20 cellular contexts compared by ENCODE assay signal in the genomic region with DNA sequence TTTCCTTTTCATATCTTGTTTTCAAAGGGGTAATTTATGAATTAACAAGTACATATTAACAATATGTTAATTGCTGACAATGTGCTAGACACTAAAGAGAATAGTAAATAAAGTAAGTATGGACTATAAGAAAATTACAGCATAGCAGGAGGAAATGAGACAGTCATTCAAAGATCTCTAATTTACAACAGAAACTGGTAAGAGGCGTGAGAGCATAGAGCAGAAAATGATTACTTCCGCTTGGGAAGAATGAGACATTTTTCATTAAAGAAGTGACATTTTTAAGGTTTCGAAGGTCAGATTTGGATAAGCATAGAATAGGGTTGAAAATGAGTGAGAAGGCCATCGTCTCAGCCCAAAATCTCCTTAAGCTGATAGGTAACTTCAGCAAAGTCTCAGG.
DNase-seq lines count a peak whose midpoint lies in the region; ATAC-seq lines count a peak whose summit lies in the region.
"Had no signal": no experiment of that assay in that cellular context is flagged by ENCODE, and none has a peak within 500 bp of the region (broad histone marks: within the 10 kb centered on the region; RNA-seq: fewer than 3 reads in every experiment).

No MANE protein-coding gene starts in this region.

- ATAC-seq in GM18520 (IDR thresholded peaks at IDR 0.05; ENCODE audit: unreplicated experiment): peak; percentile 69
- ATAC-seq in GM21390 (IDR thresholded peaks at IDR 0.05; ENCODE audit: unreplicated experiment): peak; percentile 94
- peak; percentile 76 for ATAC-seq in HG02981 (IDR thresholded peaks at IDR 0.05; ENCODE audit: unreplicated experiment)
- ATAC-seq: left lobe of liver, PC-3 had no signal

- DNase-seq in MV-4-11 (lab: John Stamatoyannopoulos, UW): peak; percentile 3
- DNase-seq in activated CD4-positive, alpha-beta T cell treated with anti-CD3 and anti-CD28 coated beads, Interleukin-2, amount 50 U/mL, for 4 hours: no peak
- DNase-seq in RKO (ENCODE audit: low spot score): no peak
- no peak for DNase-seq in SW480 (ENCODE audit: low spot score)
- DNase-seq in C1 segment of cervical spinal cord (lab: John Stamatoyannopoulos, UW): no peak
- DNase-seq: activated CD8-positive, alpha-beta memory T cell treated with anti-CD3 and anti-CD28 coated beads for 24 hours; activated effector memory CD4-positive, alpha-beta T cell treated with Interleukin-2 at 50 U/mL for 16 hours; AML-193; DMS 273 treated with DMSO at 0.1 percent for 48 hours; foreskin fibroblast; H7; NCI-H1930; NCI-H524; PC-3; sigmoid colon; WERI-Rb-1 had no signal
